In genomic region chr12:22544038-22544979, GRCh38 we compare ENCODE assay signal across 8 cellular contexts. TPM values are rescaled to one million over a fixed set of nuclear protein-coding genes. Genes with fewer than 3 reads are reported as not detected.
DNase-seq lines count a peak whose midpoint lies in the region; ATAC-seq and TF ChIP-seq lines count a peak whose summit lies in the region.

TSS of gene C2CD5 (minus strand) at chr12:22544542. CDS start at chr12:22544150, 392 bp downstream.

- H3K27me3 Mint-ChIP-seq in WTC11 (ENCODE audit: low read depth), result no peaks in the 10 kb centered on the region
- H3K27me3 Mint-ChIP-seq in immature natural killer cell (ENCODE audit: low read depth in 3 of 3), result peaks cover 3 to 11% (median 5%) of the 10 kb centered on the region in 3 donors

- intact Hi-C loops in spleen (cut with DNase I; ENCODE audit: low total_unique reads), result loop anchor here (5.0 kb wide), 1 partner anchor 83 kb away; the partner anchor contains the start of gene ETNK1

- H3K9me3 ChIP-seq in spleen, result no peaks in the 10 kb centered on the region

- no peaks in the 10 kb centered on the region for H3K9me3 Mint-ChIP-seq in WTC11
- H3K9me3 Mint-ChIP-seq in immature natural killer cell, result peaks cover 0 to 4% (median 0%) of the 10 kb centered on the region in 6 donors

- H3K4me3 Mint-ChIP-seq in WTC11, result peak within 1 kb of the TSS; percentile 86
- peak within 1 kb of the TSS; percentile 94 to 98 (median 96) for H3K4me3 Mint-ChIP-seq in immature natural killer cell

- ATAC-seq in GM18870 (IDR thresholded peaks at IDR 0.05; ENCODE audit: unreplicated experiment), result peak; percentile 80
- ATAC-seq in HG03135 (IDR thresholded peaks at IDR 0.05; ENCODE audit: unreplicated experiment), result peak; percentile 72
- ATAC-seq in WTC11, result peak; percentile 96

- CTCF ChIA-PET in WTC11 (lab: Charles Lee), result interaction anchor here (0.5 to 1.5 kb wide), 5 partner anchors 13 to 118 kb away, joined by 3 to 7 read pairs (median 4); partner anchors contain the start of gene ETNK1

- H3K36me3 Mint-ChIP-seq in WTC11 (peaks cover 3% of the 10 kb centered on the region; the same call in 1 of the 2 replicates), immature natural killer cell (peaks cover 0 to 3% (median 1%) of the 10 kb centered on the region in 3 donors)

- no peaks in the 10 kb centered on the region for H3K27me3 ChIP-seq in spleen (replicated peaks in 1 of 7)

- peaks cover 0 to 4% (median 0%) of the 10 kb centered on the region in 6 donors for H3K36me3 ChIP-seq in spleen

- TF ChIP-seq CTCF in WTC11 (IDR thresholded peaks at IDR 0.05), result peak; percentile 19; the same call in 1 of the 2 replicates
- TF ChIP-seq CTCF in cardiac fibroblast (IDR thresholded peaks at IDR 0.05; ENCODE audit: low read depth, low read length), result peak; percentile 56
- peak in 6 of 11 experiments; percentile 36 to 56 (median 52) for TF ChIP-seq CTCF in spleen (IDR thresholded peaks at IDR 0.05 in 8 of 11, conservative IDR thresholded peaks at IDR 0.05 in 3 of 11)

- POLR2A ChIA-PET in WTC11 (lab: Charles Lee), result interaction anchor here (0.7 to 1.6 kb wide), 2 partner anchors 54 to 81 kb away, joined by 4 to 10 read pairs; partner anchors contain the start of gene ETNK1

- DNase-seq in AG08395 (ENCODE audit: low spot score) (peak; percentile 95), NCI-H2196 (lab: John Stamatoyannopoulos, UW; ENCODE audit: unreplicated experiment) (peak; percentile 100), WTC11 (ENCODE audit: low spot score) (peak; percentile 97), cardiac fibroblast (ENCODE audit: low read depth in 2 of 2) (peak; percentile 98), immature natural killer cell (peak; percentile 94 to 95 (median 94)), spleen (peak; percentile 98)

- H3K4me1 ChIP-seq in spleen, result peaks cover 15 to 52% (median 38%) of the 10 kb centered on the region in 6 donors

- H3K4me1 Mint-ChIP-seq in WTC11 (peaks cover 37% of the 10 kb centered on the region), immature natural killer cell (peaks cover 37 to 45% of the 10 kb centered on the region in 2 donors)

- H3K27ac Mint-ChIP-seq in WTC11, result peak within 1 kb of the TSS; percentile 92
- H3K27ac Mint-ChIP-seq in immature natural killer cell, result peak within 1 kb of the TSS; percentile 89 to 97 (median 96)

- H3K27ac ChIP-seq in spleen, result peak within 1 kb of the TSS; percentile 87 to 98 (median 96)

- WGBS in spleen, 5 donors, result 1 to 3% (median 2%) methylated on average over 54 to 80 of the region's 80 CpGs

- H3K4me3 ChIP-seq in cardiac fibroblast (replicated peaks in 1 of 2; ENCODE audit: low read depth in 2 of 2, low read length in 2 of 2) (peak within 1 kb of the TSS; percentile 85 to 88), spleen (peak within 1 kb of the TSS; percentile 57 to 98 (median 82))

- peak in 2 of 3 donors; percentile 69 to 89 for TF ChIP-seq POLR2A in spleen (IDR thresholded peaks at IDR 0.05)

TF ChIP-seq in WTC11, 78 proteins besides CTCF, POLR2A, EP300 and RAD21 (continues in another document):
- TF ChIP-seq ZNF138 (CRISPR knock-in tag; conservative IDR thresholded peaks at IDR 0.05) (0 out of 2 replicates have a peak, but pooled peaks have one; percentile 45), FOXK1 (CRISPR knock-in tag; IDR thresholded peaks at IDR 0.05) (peak; percentile 92), CBFB (CRISPR knock-in tag; IDR thresholded peaks at IDR 0.05; ENCODE audit: low read depth) (peak; percentile 68; the same call in 1 of the 2 replicates), JAZF1 (CRISPR knock-in tag; IDR thresholded peaks at IDR 0.05) (no peak), GTF2I (CRISPR knock-in tag; conservative IDR thresholded peaks at IDR 0.05) (no peak), ERG (CRISPR knock-in tag; IDR thresholded peaks at IDR 0.05) (no peak), ZNF317 (CRISPR knock-in tag; IDR thresholded peaks at IDR 0.05; ENCODE audit: borderline replicate concordance, low read depth) (no peak), ZNF425 (CRISPR knock-in tag; conservative IDR thresholded peaks at IDR 0.05) (no peak), SMAD4 (CRISPR knock-in tag; IDR thresholded peaks at IDR 0.05) (0 out of 2 replicates have a peak, but pooled peaks have one; percentile 9), SOX15 (CRISPR knock-in tag; IDR thresholded peaks at IDR 0.05) (no peak), ZSCAN18 (CRISPR knock-in tag; IDR thresholded peaks at IDR 0.05) (no peak), ATF3 (CRISPR knock-in tag; conservative IDR thresholded peaks at IDR 0.05) (no peak), PRRX2 (CRISPR knock-in tag; IDR thresholded peaks at IDR 0.05) (no peak), ETV6 (CRISPR knock-in tag; IDR thresholded peaks at IDR 0.05) (peak; percentile 94), OVOL2 (CRISPR knock-in tag; IDR thresholded peaks at IDR 0.05; ENCODE audit: borderline replicate concordance) (no peak), AR (CRISPR knock-in tag; IDR thresholded peaks at IDR 0.05) (no peak), HMGA2 (CRISPR knock-in tag; IDR thresholded peaks at IDR 0.05) (no peak), RELA (CRISPR knock-in tag; IDR thresholded peaks at IDR 0.05; ENCODE audit: borderline replicate concordance) (0 out of 2 replicates have a peak, but pooled peaks have one; percentile 42), NFYB (CRISPR knock-in tag; conservative IDR thresholded peaks at IDR 0.05; ENCODE audit: low read depth) (peak; percentile 19; the same call in 1 of the 2 replicates)

RNA-seq across cellular contexts. Expression of gene C2CD5, which starts in this region (rescaled TPM):
- total RNA-seq in WTC11 (2021) (47.5 to 49.3 TPM (median 48.1 TPM) in 3 replicates), spleen (10 to 100 TPM; 35.5 to 76.3 (median 57.5) TPM)
- polyA plus RNA-seq in immature natural killer cell (10 to 100 TPM in 2 of 3 donors, 1 to 10 TPM in 1; 5.2 to 15.2 (median 14.1) TPM), spleen (10 to 100 TPM; 21.2 to 23.9 (median 23.7) TPM)

Comparison
In these comparisons a context has a peak if more than half of its experiments do, and no peak if none do; other contexts are left out.
1. Peak in every context shown above with its lines: DNase-seq, ATAC-seq, H3K4me3 ChIP-seq and H3K27ac ChIP-seq.